Comparison of ENCODE assay signal across 14 cellular contexts in genomic region chr9:121023064-121023463, GRCh38. TPM values are rescaled to one million over a fixed set of nuclear protein-coding genes. Genes with fewer than 3 reads are reported as not detected.
DNase-seq lines count a peak whose midpoint lies in the region; TF ChIP-seq lines count a peak whose summit lies in the region.
"Had no signal": no experiment of that assay in that cellular context is flagged by ENCODE, and none has a peak within 500 bp of the region (broad histone marks: within the 10 kb centered on the region; RNA-seq: fewer than 3 reads in every experiment).

No MANE protein-coding gene starts in this region.

- H3K4me3 ChIP-seq in H7 (ENCODE audit: insufficient read depth, low read depth, low read length) (no peak overlapping the region), trophoblast cell (ENCODE audit: low read depth, low read length) (no peak overlapping the region)
- H3K4me3 ChIP-seq: pancreas had no signal

- H2AFZ ChIP-seq in trophoblast cell (ENCODE audit: insufficient read depth, low read length, poor library complexity), result no peak overlapping the region

- no peak overlapping the region for H3K9ac ChIP-seq in trophoblast cell (ENCODE audit: low read length)

- no peaks in the 10 kb centered on the region for H3K79me2 ChIP-seq in trophoblast cell (ENCODE audit: control insufficient read depth, insufficient read depth, low read length, poor library complexity)

- no peak overlapping the region for H2AK5ac ChIP-seq in trophoblast cell (ENCODE audit: low read length)

- no peak overlapping the region for H2BK12ac ChIP-seq in trophoblast cell (ENCODE audit: low read length)

- H4K8ac ChIP-seq in trophoblast cell (ENCODE audit: low read depth, low read length), result no peak overlapping the region

- no peaks in the 10 kb centered on the region for H3K27me3 ChIP-seq in H7 (ENCODE audit: control insufficient read depth, insufficient read depth, low read length)
- H3K27me3 ChIP-seq in trophoblast cell (ENCODE audit: insufficient read depth, low read length), result no peaks in the 10 kb centered on the region
- H3K27me3 ChIP-seq: pancreas had no signal

- no peak overlapping the region for H4K12ac ChIP-seq in trophoblast cell (ENCODE audit: low read depth, low read length)

- H3K4me1 ChIP-seq in trophoblast cell (ENCODE audit: control insufficient read depth in 1 of 2, insufficient read depth in 2 of 2, low read length in 2 of 2), result peaks cover 0 to 3% of the 10 kb centered on the region in 2 experiments
- H3K4me1 ChIP-seq: pancreas had no signal

- H3K14ac ChIP-seq in trophoblast cell (ENCODE audit: low read length), result no peak overlapping the region

- H3K79me1 ChIP-seq in trophoblast cell (ENCODE audit: low read length), result no peaks in the 10 kb centered on the region

- no peak overlapping the region for H4K91ac ChIP-seq in trophoblast cell (ENCODE audit: low read depth, low read length)

- DNase-seq in AG09319 (ENCODE audit: extremely low read depth, low read depth) (no peak), H7 (peak; percentile 29), glomerular visceral epithelial cell (ENCODE audit: extremely low spot score) (peak; percentile 2), NCI-H524 (lab: John Stamatoyannopoulos, UW) (no peak), trophoblast cell (no peak), superior temporal gyrus (ENCODE audit: extremely low spot score) (no peak)
- no peak for DNase-seq in stimulated activated CD4-positive, alpha-beta T cell treated with anti-CD3 and anti-CD28 coated beads, Interleukin-1b, Interleukin-23, amount 100 ng/mL, for 48 hours
- DNase-seq: activated CD4-positive, alpha-beta T cell treated with anti-CD3 and anti-CD28 coated beads, Interleukin-2, amount 50 U/mL, for 4 hours; activated gamma-delta T cell treated with Interleukin-2 at 50 U/mL for 16 hours; CD4-positive, alpha-beta memory T cell; left ventricle myocardium superior; NK-92 treated with Interleukin-12 subunit alpha and Interleukin-12 subunit beta, amount 100 ng/mL, for 24 hours; pancreas had no signal

- no peaks in the 10 kb centered on the region for H3K9me3 ChIP-seq in trophoblast cell (ENCODE audit: insufficient read depth, low read depth, low read length)
- H3K9me3 ChIP-seq: pancreas had no signal

- H3K27ac ChIP-seq in VCaP (peak overlapping the region; percentile 83; the same call in 1 of the 2 replicates), trophoblast cell (ENCODE audit: low read depth, low read length) (no peak overlapping the region)
- H3K27ac ChIP-seq: pancreas had no signal

- TF ChIP-seq CTCF in AG09319 (IDR thresholded peaks at IDR 0.05; ENCODE audit: low read depth, low read length) (peak; percentile 33), VCaP (conservative IDR thresholded peaks at IDR 0.05) (no peak)

- H3K36me3 ChIP-seq in H7 (replicated peaks; ENCODE audit: control insufficient read depth, insufficient read depth, low read length) (no peaks in the 10 kb centered on the region), trophoblast cell (ENCODE audit: control insufficient read depth in 1 of 2, insufficient read depth in 2 of 2, low read length in 2 of 2) (no peaks in the 10 kb centered on the region)
- H3K36me3 ChIP-seq: pancreas had no signal

- no peak overlapping the region for H3K4me2 ChIP-seq in trophoblast cell (ENCODE audit: low read length)

- no peak overlapping the region for H2BK5ac ChIP-seq in trophoblast cell (ENCODE audit: low read depth, low read length, poor library complexity)

- no CpG with 5 or more reads among the region's 1 CpG for WGBS in trophoblast cell (ENCODE audit: extremely low coverage, insufficient coverage, insufficient read length)

- no peak overlapping the region for H3K4ac ChIP-seq in trophoblast cell (ENCODE audit: low read depth, low read length)

- no peak overlapping the region for H2BK120ac ChIP-seq in trophoblast cell (ENCODE audit: insufficient read depth, low read length, poor library complexity)

- H3K18ac ChIP-seq in trophoblast cell (ENCODE audit: low read length), result no peak overlapping the region

- H3K23ac ChIP-seq in trophoblast cell (ENCODE audit: low read length), result no peak overlapping the region

RNA-seq across cellular contexts. Expression of gene C5, which starts 27.0 kb away (rescaled TPM):
- total RNA-seq in H7 (2014; rRNA removed; shearing (Covaris generic)), result 0.59 and 1.0 TPM in 2 replicates
- 6.0 and 8.2 TPM in 2 replicates for polyA plus RNA-seq in trophoblast cell (2013)

RNA-seq across cellular contexts. Expression of gene CNTRL, which starts 51.7 kb away (rescaled TPM):
- total RNA-seq in H7 (2014; rRNA removed; shearing (Covaris generic)), result 9.3 and 16.3 TPM in 2 replicates
- 5.5 and 6.8 TPM in 2 replicates for polyA plus RNA-seq in trophoblast cell (2013)

Comparison
In these comparisons a context has a peak if more than half of its experiments do, and no peak if none do; other contexts are left out.
1. DNase-seq: peak in H7 (single experiment) and glomerular visceral epithelial cell (single experiment); none in AG09319 (single experiment), NCI-H524 (0 of 2), trophoblast cell (0 of 2), stimulated activated CD4-positive, alpha-beta T cell treated with anti-CD3 and anti-CD28 coated beads, Interleukin-1b, Interleukin-23, amount 100 ng/mL, for 48 hours (single experiment) and superior temporal gyrus (single experiment).